In the genomic region with DNA sequence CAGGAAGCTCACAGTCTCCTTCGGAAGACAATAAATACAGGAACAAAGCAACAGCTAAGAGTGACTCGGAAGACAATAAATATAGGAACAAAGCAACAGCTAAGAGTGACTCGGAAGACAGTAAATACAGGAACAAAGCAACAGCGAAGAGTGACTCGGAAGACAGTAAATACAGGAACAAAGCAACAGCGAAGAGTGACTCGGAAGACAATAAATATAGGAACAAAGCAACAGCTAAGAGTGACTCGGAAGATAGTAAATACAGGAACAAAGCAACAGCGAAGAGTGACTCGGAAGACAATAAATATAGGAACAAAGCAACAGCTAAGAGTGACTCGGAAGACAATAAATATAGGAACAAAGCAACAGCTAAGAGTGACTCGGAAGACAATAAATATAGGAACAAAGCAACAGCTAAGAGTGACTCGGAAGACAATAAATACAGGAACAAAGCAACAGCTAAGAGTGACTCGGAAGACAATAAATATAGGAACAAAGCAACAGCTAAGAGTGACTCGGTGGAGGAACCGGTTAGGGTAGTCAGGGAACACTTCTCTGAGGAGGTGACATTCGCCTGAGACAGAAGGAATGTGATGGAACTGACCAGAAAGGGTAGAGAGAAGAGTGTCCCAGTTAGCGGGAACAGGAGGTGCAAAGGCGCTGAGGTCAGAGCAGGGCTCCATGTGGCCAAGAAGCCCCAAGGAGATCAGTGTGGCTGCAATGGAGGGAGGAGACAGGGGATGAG, we compare ENCODE assay signal across 1 cellular context. TPM values are rescaled to one million over a fixed set of nuclear protein-coding genes. Genes with fewer than 3 reads are reported as not detected.
"Had no signal": no experiment of that assay in that cellular context is flagged by ENCODE, and none has a peak within 500 bp of the region (broad histone marks: within the 10 kb centered on the region; RNA-seq: fewer than 3 reads in every experiment).

No MANE protein-coding gene starts in this region.

RNA-seq across cellular contexts. Expression of gene SIRPA, which starts 55.5 kb away (rescaled TPM):
- total RNA-seq: activated CD4-positive, alpha-beta memory T cell treated with anti-CD3 and anti-CD28 coated beads, Interleukin-2, amount 10 ng/mL, durations not matched to agents 7 days and 5 days had no signal
